12 cellular contexts compared by ENCODE assay signal in genomic region chr17:42181851-42182207, GRCh38. TPM values are rescaled to one million over a fixed set of nuclear protein-coding genes. Genes with fewer than 3 reads are reported as not detected.
DNase-seq lines count a peak whose midpoint lies in the region; ATAC-seq lines count a peak whose summit lies in the region.
"Had no signal": no experiment of that assay in that cellular context is flagged by ENCODE, and none has a peak within 500 bp of the region (broad histone marks: within the 10 kb centered on the region; RNA-seq: fewer than 3 reads in every experiment).

No MANE protein-coding gene starts in this region.

- no peak for DNase-seq in T-helper 1 cell
- DNase-seq in T-cell = no peak
- DNase-seq in immature natural killer cell = no peak
- no peak for DNase-seq in mucosa of gallbladder (ENCODE audit: low spot score)
- no peak for DNase-seq in cerebellar nuclear complex (lab: John Stamatoyannopoulos, UW)
- DNase-seq: GOT3, NCI-H510A had no signal

- peak overlapping the region; percentile 63 for H3K4me3 Mint-ChIP-seq in T-helper 1 cell treated with Interleukin-12 subunit alpha and Interleukin-12 subunit beta and Interleukin-4 antibody, amounts not matched to agents 30 μg/mL and 1 μg/mL, for 36 hours
- peak overlapping the region; percentile 43 to 84 (median 54) for H3K4me3 Mint-ChIP-seq in T-cell
- peak overlapping the region in 4 of 5 donors; percentile 53 to 66 (median 63) for H3K4me3 Mint-ChIP-seq in immature natural killer cell

- POLR2A ChIA-PET in T-cell (lab: Charles Lee) = interaction anchor here (0.6 to 0.7 kb wide), 3 partner anchors 24 to 1755 kb away, joined by 3 to 6 read pairs (median 3); no protein-coding TSS in a partner anchor

- peaks cover 28% of the 10 kb centered on the region for H3K27me3 Mint-ChIP-seq in T-helper 1 cell treated with Interleukin-12 subunit alpha and Interleukin-12 subunit beta and Interleukin-4 antibody, amounts not matched to agents 30 μg/mL and 1 μg/mL, for 36 hours (ENCODE audit: low read depth)
- H3K27me3 Mint-ChIP-seq in T-cell = peaks cover 11 to 20% of the 10 kb centered on the region in 2 donors
- H3K27me3 Mint-ChIP-seq in immature natural killer cell (ENCODE audit: low read depth in 3 of 3) = peaks cover 2 to 15% (median 5%) of the 10 kb centered on the region in 3 donors

- H3K36me3 Mint-ChIP-seq in T-helper 1 cell treated with Interleukin-12 subunit alpha and Interleukin-12 subunit beta and Interleukin-4 antibody, amounts not matched to agents 30 μg/mL and 1 μg/mL, for 36 hours (ENCODE audit: low read depth) = peaks cover 5% of the 10 kb centered on the region
- no peaks in the 10 kb centered on the region for H3K36me3 Mint-ChIP-seq in T-cell
- no peaks in the 10 kb centered on the region for H3K36me3 Mint-ChIP-seq in immature natural killer cell

- CTCF ChIA-PET in T-cell (lab: Charles Lee) = interaction anchor here in 1 of 2 donors (0.5 to 1.0 kb wide), 3 partner anchors 66 to 164 kb away, joined by 3 to 8 read pairs (median 3); no protein-coding TSS in a partner anchor

- H3K27ac Mint-ChIP-seq in T-helper 1 cell treated with Interleukin-12 subunit alpha and Interleukin-12 subunit beta and Interleukin-4 antibody, amounts not matched to agents 30 μg/mL and 1 μg/mL, for 36 hours = no peak overlapping the region
- H3K27ac Mint-ChIP-seq in T-cell (no peak overlapping the region), immature natural killer cell (peak overlapping the region in 1 of 6 donors; percentile 11)

- H3K9me3 Mint-ChIP-seq in T-helper 1 cell treated with Interleukin-12 subunit alpha and Interleukin-12 subunit beta and Interleukin-4 antibody, amounts not matched to agents 30 μg/mL and 1 μg/mL, for 36 hours = no peaks in the 10 kb centered on the region
- H3K9me3 Mint-ChIP-seq in T-cell (no peaks in the 10 kb centered on the region), immature natural killer cell (no peaks in the 10 kb centered on the region)

- ATAC-seq in T-cell (replicated peaks in 1 of 4) = no peak

- peaks cover 45% of the 10 kb centered on the region for H3K4me1 Mint-ChIP-seq in T-helper 1 cell treated with Interleukin-12 subunit alpha and Interleukin-12 subunit beta and Interleukin-4 antibody, amounts not matched to agents 30 μg/mL and 1 μg/mL, for 36 hours (ENCODE audit: low read depth)
- peaks cover 40 to 66% (median 42%) of the 10 kb centered on the region in 3 donors for H3K4me1 Mint-ChIP-seq in T-cell
- H3K4me1 Mint-ChIP-seq in immature natural killer cell = peaks cover 43 to 45% of the 10 kb centered on the region in 2 donors

RNA-seq across cellular contexts. Expression of gene KCNH4, which starts 0.9 kb away (rescaled TPM):
- under 1 TPM in 4 of 5 donors, not detected in 1; 0.06 to 0.35 (median 0.20) TPM for total RNA-seq in T-cell
- not detected for polyA plus RNA-seq in immature natural killer cell
- 0.06 TPM for total RNA-seq in mucosa of gallbladder

RNA-seq across cellular contexts. Expression of gene HCRT, which starts 3.4 kb away (rescaled TPM):
- not detected for total RNA-seq in T-cell
- not detected for polyA plus RNA-seq in immature natural killer cell
- not detected for total RNA-seq in mucosa of gallbladder
- total RNA-seq: Peyer's patch; prostate gland; T-helper 1 cell treated with Interleukin-12 subunit alpha and Interleukin-12 subunit beta and Interleukin-4 antibody, amounts not matched to agents 30 ng/mL and 1 ng/mL, for 36 hours had no signal
- polyA plus RNA-seq: adipose tissue had no signal

RNA-seq across cellular contexts. Expression of gene GHDC, which starts 12.5 kb away (rescaled TPM):
- total RNA-seq in T-cell = 10 to 100 TPM; 15.8 to 26.2 (median 22.5) TPM
- 10 to 100 TPM; 15.8 to 21.1 (median 19.9) TPM for polyA plus RNA-seq in immature natural killer cell
- 34.4 TPM for total RNA-seq in mucosa of gallbladder

RNA-seq across cellular contexts. Expression of gene RAB5C, which starts 27.0 kb away (rescaled TPM):
- total RNA-seq in T-cell (10 to 100 TPM; 72.3 to 85.9 (median 79.3) TPM), mucosa of gallbladder (150 TPM)
- 100 to 1,000 TPM; 120 to 152 (median 133) TPM for polyA plus RNA-seq in immature natural killer cell

RNA-seq across cellular contexts. Expression of gene HSPB9, which starts 59.2 kb away (rescaled TPM):
- total RNA-seq in T-cell = under 1 TPM in 2 of 5 donors, not detected in 3; 0.13 to 0.18 TPM
- polyA plus RNA-seq in immature natural killer cell = under 1 TPM in 1 of 3 donors, not detected in 2; 0.11 TPM
- 0.29 TPM for total RNA-seq in mucosa of gallbladder
- total RNA-seq: Peyer's patch; T-helper 1 cell treated with Interleukin-12 subunit alpha and Interleukin-12 subunit beta and Interleukin-4 antibody, amounts not matched to agents 30 ng/mL and 1 ng/mL, for 36 hours had no signal
